In genomic region chr2:17336458-17336857, GRCh38 we compare ENCODE assay signal across 24 cellular contexts.
"Had no signal": no experiment of that assay in that cellular context is flagged by ENCODE, and none has a peak within 500 bp of the region (broad histone marks: within the 10 kb centered on the region; RNA-seq: fewer than 3 reads in every experiment).

No MANE protein-coding gene starts in this region.

- H3K4me1 ChIP-seq: heart right ventricle, left ventricle myocardium inferior, neural progenitor cell, parathyroid adenoma, right atrium auricular region, suprapubic skin, tibial artery, upper lobe of right lung had no signal

- DNase-seq: heart right ventricle; islet precursor cell; left ventricle myocardium inferior; naive thymus-derived CD8-positive, alpha-beta T cell; nephron progenitor cell; occipital lobe; stimulated activated CD4-positive, alpha-beta T cell treated with anti-CD3 and anti-CD28 coated beads, Interleukin-12 subunit alpha, Interleukin-12 subunit beta, amount 100 ng/mL, for 4 hours; stimulated activated CD4-positive, alpha-beta T cell treated with anti-CD3 and anti-CD28 coated beads, Interleukin-15, amount 100 ng/mL, for 24 hours; stimulated activated CD4-positive, alpha-beta T cell treated with anti-CD3 and anti-CD28 coated beads, Interleukin-4, amount 100 ng/mL, for 24 hours; stimulated activated naive CD4-positive, alpha-beta T cell; tibial artery; trophoblast cell; upper lobe of right lung had no signal

- H3K27me3 ChIP-seq: heart right ventricle, hepatocyte, neural progenitor cell, neutrophil, right atrium auricular region, suprapubic skin, tibial artery, upper lobe of right lung had no signal

- H3K9ac ChIP-seq: neural progenitor cell, parathyroid adenoma had no signal

- ATAC-seq: heart right ventricle; naive thymus-derived CD8-positive, alpha-beta T cell; sciatic nerve; stimulated activated effector memory CD8-positive, alpha-beta T cell treated with anti-CD3 and anti-CD28 coated beads, Interleukin-12 subunit alpha, Interleukin-12 subunit beta, amount 100 ng/mL, for 72 hours; upper lobe of right lung had no signal

- H3K4me2 ChIP-seq: hepatocyte, neural progenitor cell had no signal

- H3K36me3 ChIP-seq: heart right ventricle, left ventricle myocardium inferior, neural progenitor cell, neutrophil, right atrium auricular region, suprapubic skin, thoracic aorta, tibial artery, upper lobe of right lung had no signal

- H3K4me3 ChIP-seq: heart right ventricle, hepatocyte, left ventricle myocardium inferior, lung, neural progenitor cell, right atrium auricular region, skin epidermis, suprapubic skin, thoracic aorta, tibial artery, upper lobe of right lung had no signal

- H3K27ac ChIP-seq: heart right ventricle, hepatocyte, left ventricle myocardium inferior, neural progenitor cell, neutrophil, parathyroid adenoma, right atrium auricular region, skin epidermis, suprapubic skin, thoracic aorta, tibial artery, upper lobe of right lung had no signal

- H3K79me2 ChIP-seq: hepatocyte, parathyroid adenoma had no signal
